Comparison of ENCODE assay signal across 13 cellular contexts in genomic region chr2:152466041-152466440, GRCh38.
DNase-seq lines count a peak whose midpoint lies in the region; ATAC-seq and TF ChIP-seq lines count a peak whose summit lies in the region.
"Had no signal": no experiment of that assay in that cellular context is flagged by ENCODE, and none has a peak within 500 bp of the region (broad histone marks: within the 10 kb centered on the region; RNA-seq: fewer than 3 reads in every experiment).

No MANE protein-coding gene starts in this region.

- no peaks in the 10 kb centered on the region for H3K36me3 Mint-ChIP-seq in memory B cell
- no peaks in the 10 kb centered on the region for H3K36me3 Mint-ChIP-seq in naive thymus-derived CD4-positive, alpha-beta T cell
- H3K36me3 Mint-ChIP-seq: stimulated activated naive B cell treated with anti-CD40 and anti-IgM and Interleukin-4, amounts not matched to agents 10 μg/mL and 1 μg/mL and 100 μg/mL, for 72 hours had no signal

- POLR2A ChIA-PET in GM10248 (lab: Yijun Ruan, JAX), result no interaction called here
- POLR2A ChIA-PET in naive thymus-derived CD4-positive, alpha-beta T cell (lab: Charles Lee), result no interaction called here

- H3K4me1 ChIP-seq in naive thymus-derived CD4-positive, alpha-beta T cell (ENCODE audit: control insufficient read depth in 2 of 2, insufficient read depth in 2 of 2, low read length in 2 of 2), result no peaks in the 10 kb centered on the region

- peaks cover 1% of the 10 kb centered on the region for H3K27me3 Mint-ChIP-seq in memory B cell
- peaks cover 4 to 13% (median 7%) of the 10 kb centered on the region in 5 donors for H3K27me3 Mint-ChIP-seq in naive thymus-derived CD4-positive, alpha-beta T cell
- H3K27me3 Mint-ChIP-seq: stimulated activated naive B cell treated with anti-CD40 and anti-IgM and Interleukin-4, amounts not matched to agents 10 μg/mL and 1 μg/mL and 100 μg/mL, for 72 hours had no signal

- no peaks in the 10 kb centered on the region for H3K9me3 ChIP-seq in naive thymus-derived CD4-positive, alpha-beta T cell (ENCODE audit: control insufficient read depth in 2 of 3, low read length in 3 of 3)
- H3K9me3 ChIP-seq: right lobe of liver, SK-N-SH had no signal

- no peaks in the 10 kb centered on the region for H3K36me3 ChIP-seq in naive thymus-derived CD4-positive, alpha-beta T cell (ENCODE audit: control insufficient read depth in 2 of 3, insufficient read depth in 3 of 3, low read length in 3 of 3)
- H3K36me3 ChIP-seq: right lobe of liver had no signal

- H3K4me1 Mint-ChIP-seq in memory B cell, result peaks cover 43% of the 10 kb centered on the region
- H3K4me1 Mint-ChIP-seq in naive thymus-derived CD4-positive, alpha-beta T cell, result peaks cover 0 to 8% (median 6%) of the 10 kb centered on the region in 7 donors

- H3K4me3 ChIP-seq in naive thymus-derived CD4-positive, alpha-beta T cell (ENCODE audit: low read length), result no peak overlapping the region
- H3K4me3 ChIP-seq: right lobe of liver had no signal

- H3K27ac Mint-ChIP-seq in memory B cell, result peak overlapping the region; percentile 70
- no peak overlapping the region for H3K27ac Mint-ChIP-seq in naive thymus-derived CD4-positive, alpha-beta T cell
- H3K27ac Mint-ChIP-seq: stimulated activated naive B cell treated with anti-CD40 and anti-IgM and Interleukin-4, amounts not matched to agents 10 μg/mL and 1 μg/mL and 100 μg/mL, for 72 hours had no signal

- H3K27me3 ChIP-seq in naive thymus-derived CD4-positive, alpha-beta T cell (ENCODE audit: control insufficient read depth in 2 of 2, insufficient read depth in 2 of 2, low read length in 2 of 2), result no peaks in the 10 kb centered on the region
- H3K27me3 ChIP-seq: right lobe of liver had no signal

- H3K27ac ChIP-seq in naive thymus-derived CD4-positive, alpha-beta T cell (ENCODE audit: low read depth, low read length), result no peak overlapping the region

- TF ChIP-seq CTCF in GM10248 (IDR thresholded peaks at IDR 0.05; ENCODE audit: control extremely low read depth, extremely low read depth, low read depth, missing control alignments) (no peak), GM13977 (IDR thresholded peaks at IDR 0.05; ENCODE audit: extremely low read depth, insufficient read depth, missing control alignments) (no peak)

- CTCF ChIA-PET in GM10248 (lab: Yijun Ruan, JAX), result interaction anchor here (0.8 to 2.9 kb wide), 6 partner anchors 11 to 290 kb away, joined by 3 to 14 read pairs (median 6); partner anchors contain the start of gene STAM2
- CTCF ChIA-PET in naive thymus-derived CD4-positive, alpha-beta T cell (lab: Charles Lee), result no interaction called here

- H3K4me3 Mint-ChIP-seq in memory B cell, result no peak overlapping the region
- no peak overlapping the region for H3K4me3 Mint-ChIP-seq in naive thymus-derived CD4-positive, alpha-beta T cell
- H3K4me3 Mint-ChIP-seq: activated T-cell treated with anti-CD3 and anti-CD28 coated beads, Interleukin-2, amount 50 U/mL, for 4 hours; stimulated activated naive B cell treated with anti-CD40 and anti-IgM and Interleukin-4, amounts not matched to agents 10 μg/mL and 1 μg/mL and 100 μg/mL, for 72 hours had no signal

- ATAC-seq in HG02885 (IDR thresholded peaks at IDR 0.05; ENCODE audit: poor library complexity, unreplicated experiment) (peak; percentile 33), memory B cell (ENCODE audit: low read depth) (peak; percentile 31), HG03095 (IDR thresholded peaks at IDR 0.05; ENCODE audit: unreplicated experiment) (no peak)
- ATAC-seq in naive thymus-derived CD4-positive, alpha-beta T cell, result no peak
- ATAC-seq: activated T-cell treated with anti-CD3 and anti-CD28 coated beads, Interleukin-2, amount 50 U/mL, for 4 hours had no signal

- in situ Hi-C loops in GM13977 (cut with MboI; ENCODE audit: low pct_unique_long_range_greater_than_20kb, low sequenced_read_pairs, unreplicated experiment), result loop anchor here (25.0 kb wide), 1 partner anchor 429 kb away; no protein-coding TSS in a partner anchor

- no peaks in the 10 kb centered on the region for H3K9me3 Mint-ChIP-seq in memory B cell
- no peaks in the 10 kb centered on the region for H3K9me3 Mint-ChIP-seq in naive thymus-derived CD4-positive, alpha-beta T cell
- H3K9me3 Mint-ChIP-seq: activated T-cell treated with anti-CD3 and anti-CD28 coated beads, Interleukin-2, amount 50 U/mL, for 4 hours; stimulated activated naive B cell treated with anti-CD40 and anti-IgM and Interleukin-4, amounts not matched to agents 10 μg/mL and 1 μg/mL and 100 μg/mL, for 72 hours had no signal

- DNase-seq in GM10248 (ENCODE audit: extremely low spot score), result peak; percentile 22
- peak; percentile 72 for DNase-seq in SW480 (ENCODE audit: low spot score)
- no peak for DNase-seq in memory B cell (ENCODE audit: low spot score in 2 of 2)
- no peak for DNase-seq in GM13977 (ENCODE audit: low spot score)
- DNase-seq in dedifferentiated amniotic fluid mesenchymal stem cell (ENCODE audit: extremely low spot score), result no peak
- no peak for DNase-seq in naive thymus-derived CD4-positive, alpha-beta T cell
- DNase-seq: activated T-cell treated with anti-CD3 and anti-CD28 coated beads, Interleukin-2, amount 50 U/mL, for 4 hours; KG1; SK-N-SH; stimulated activated naive B cell treated with anti-CD40 and anti-IgM and Interleukin-4, amounts not matched to agents 10 μg/mL and 1 μg/mL and 100 μg/mL, for 72 hours had no signal

- intact Hi-C loops in naive thymus-derived CD4-positive, alpha-beta T cell (cut with micrococcal nuclease), result no loop called here

Comparison
In these comparisons a context has a peak if more than half of its experiments do, and no peak if none do; other contexts are left out.
1. DNase-seq: peak in GM10248 (single experiment) and SW480 (single experiment); none in memory B cell (0 of 2), GM13977 (single experiment), dedifferentiated amniotic fluid mesenchymal stem cell (single experiment) and naive thymus-derived CD4-positive, alpha-beta T cell (0 of 9).
2. ATAC-seq: peak in HG02885 (single experiment) and memory B cell (single experiment); none in naive thymus-derived CD4-positive, alpha-beta T cell (single experiment) and HG03095 (single experiment).